14 cellular contexts compared by ENCODE assay signal in the genomic region with DNA sequence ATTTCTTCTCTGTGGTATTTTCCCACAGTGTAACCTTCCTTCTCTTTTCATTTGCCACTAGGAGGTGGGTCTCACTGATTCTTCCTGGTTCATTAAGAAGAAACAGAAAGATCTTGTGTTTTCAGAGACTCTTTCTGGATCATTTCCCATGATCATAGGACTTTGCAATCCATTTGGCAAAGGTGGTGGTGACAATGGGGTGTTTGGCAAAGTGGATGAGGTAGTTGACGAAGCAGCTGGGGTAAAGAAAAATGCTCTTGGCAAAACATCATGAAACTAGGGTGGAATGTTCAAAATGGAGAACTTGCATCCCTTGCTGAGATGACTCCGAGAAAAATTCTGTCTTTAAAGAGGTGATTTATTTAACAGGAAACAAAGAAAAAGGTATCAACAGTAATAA. TPM values are rescaled to one million over a fixed set of nuclear protein-coding genes. Genes with fewer than 3 reads are reported as not detected.
DNase-seq lines count a peak whose midpoint lies in the region; ATAC-seq and TF ChIP-seq lines count a peak whose summit lies in the region.
"Had no signal": no experiment of that assay in that cellular context is flagged by ENCODE, and none has a peak within 500 bp of the region (broad histone marks: within the 10 kb centered on the region; RNA-seq: fewer than 3 reads in every experiment).

No MANE protein-coding gene starts in this region.

- 23 to 30% (median 24%) methylated on average over 2 of the region's 2 CpGs for WGBS in psoas muscle, 3 donors

- H3K9me3 ChIP-seq in MG63, result no peaks in the 10 kb centered on the region
- H3K9me3 ChIP-seq in psoas muscle, result no peaks in the 10 kb centered on the region

- no peaks in the 10 kb centered on the region for H3K27me3 Mint-ChIP-seq in activated T-helper 2 cell treated with anti-CD3 and anti-CD28 coated beads, Interferon-gamma antibody, Interleukin-2, Interleukin-4, amounts not matched to agents 10 μg/mL and 5 μg/mL and 100 μg/mL, durations not matched to agents 14 hours and 24 hours and 36 hours (ENCODE audit: low read depth)
- no peaks in the 10 kb centered on the region for H3K27me3 Mint-ChIP-seq in stimulated activated naive CD8-positive, alpha-beta T cell treated with anti-CD3 and anti-CD28 coated beads, Interleukin-15, amount 100 ng/mL, for 72 hours
- H3K27me3 Mint-ChIP-seq: stimulated activated naive CD8-positive, alpha-beta T cell treated with anti-CD3 and anti-CD28 coated beads, Interleukin-15, Interleukin-2, amounts not matched to agents 100 ng/mL and 50 ng/mL, for 24 hours had no signal

- no peaks in the 10 kb centered on the region for H3K9me3 Mint-ChIP-seq in activated T-helper 2 cell treated with anti-CD3 and anti-CD28 coated beads, Interferon-gamma antibody, Interleukin-2, Interleukin-4, amounts not matched to agents 10 μg/mL and 5 μg/mL and 100 μg/mL, durations not matched to agents 14 hours and 24 hours and 36 hours
- H3K9me3 Mint-ChIP-seq in stimulated activated naive CD8-positive, alpha-beta T cell treated with anti-CD3 and anti-CD28 coated beads, Interleukin-15, amount 100 ng/mL, for 72 hours, result no peaks in the 10 kb centered on the region
- H3K9me3 Mint-ChIP-seq: stimulated activated naive CD8-positive, alpha-beta T cell treated with anti-CD3 and anti-CD28 coated beads, Interleukin-15, Interleukin-2, amounts not matched to agents 100 ng/mL and 50 ng/mL, for 24 hours had no signal

- H3K27ac ChIP-seq in psoas muscle, result peak overlapping the region; percentile 59

- no peak for TF ChIP-seq POLR2A in erythroblast (IDR thresholded peaks at IDR 0.05; ENCODE audit: low read length)

- ATAC-seq in psoas muscle, result peak in 1 of 4 donors; percentile 9
- ATAC-seq in stimulated activated naive CD8-positive, alpha-beta T cell treated with anti-CD3 and anti-CD28 coated beads, Interleukin-15, amount 100 ng/mL, for 72 hours, result no peak
- ATAC-seq in HG03159 (IDR thresholded peaks at IDR 0.05; ENCODE audit: unreplicated experiment), result no peak

- no peak overlapping the region for H3K27ac Mint-ChIP-seq in activated T-helper 2 cell treated with anti-CD3 and anti-CD28 coated beads, Interferon-gamma antibody, Interleukin-2, Interleukin-4, amounts not matched to agents 10 μg/mL and 5 μg/mL and 100 μg/mL, durations not matched to agents 14 hours and 24 hours and 36 hours
- H3K27ac Mint-ChIP-seq in stimulated activated naive CD8-positive, alpha-beta T cell treated with anti-CD3 and anti-CD28 coated beads, Interleukin-15, amount 100 ng/mL, for 72 hours, result no peak overlapping the region
- H3K27ac Mint-ChIP-seq: stimulated activated naive CD8-positive, alpha-beta T cell treated with anti-CD3 and anti-CD28 coated beads, Interleukin-15, Interleukin-2, amounts not matched to agents 100 ng/mL and 50 ng/mL, for 24 hours had no signal

- H3K4me1 ChIP-seq in psoas muscle, result peaks cover 71% of the 10 kb centered on the region

- peaks cover 22% of the 10 kb centered on the region for H3K4me1 Mint-ChIP-seq in activated T-helper 2 cell treated with anti-CD3 and anti-CD28 coated beads, Interferon-gamma antibody, Interleukin-2, Interleukin-4, amounts not matched to agents 10 μg/mL and 5 μg/mL and 100 μg/mL, durations not matched to agents 14 hours and 24 hours and 36 hours (ENCODE audit: low read depth)
- peaks cover 20% of the 10 kb centered on the region for H3K4me1 Mint-ChIP-seq in stimulated activated naive CD8-positive, alpha-beta T cell treated with anti-CD3 and anti-CD28 coated beads, Interleukin-15, amount 100 ng/mL, for 72 hours

- H3K4me3 ChIP-seq in AG10803 (ENCODE audit: low read length), result no peak overlapping the region
- no peak overlapping the region for H3K4me3 ChIP-seq in MG63
- H3K4me3 ChIP-seq in psoas muscle, result no peak overlapping the region

- peaks cover 15% of the 10 kb centered on the region for H3K36me3 ChIP-seq in MG63
- peaks cover 0 to 12% of the 10 kb centered on the region in 2 donors for H3K36me3 ChIP-seq in psoas muscle (ENCODE audit: insufficient read depth in 1 of 2, low read depth in 1 of 2)

- peaks cover 27% of the 10 kb centered on the region for H3K36me3 Mint-ChIP-seq in activated T-helper 2 cell treated with anti-CD3 and anti-CD28 coated beads, Interferon-gamma antibody, Interleukin-2, Interleukin-4, amounts not matched to agents 10 μg/mL and 5 μg/mL and 100 μg/mL, durations not matched to agents 14 hours and 24 hours and 36 hours (ENCODE audit: low read depth)

- intact Hi-C loops in psoas muscle (cut with DNase I), result loop anchor here in 1 of 2 donors (10.0 kb wide), 1 partner anchor 90 kb away; no protein-coding TSS in a partner anchor
- intact Hi-C loops in activated T-helper 2 cell treated with anti-CD3 and anti-CD28 coated beads, Interferon-gamma antibody, Interleukin-2, Interleukin-4, amounts not matched to agents 10 μg/mL and 5 μg/mL and 100 μg/mL, durations not matched to agents 14 hours and 24 hours and 36 hours (cut with micrococcal nuclease), result no loop called here

- H3K27me3 ChIP-seq in MG63, result no peaks in the 10 kb centered on the region
- no peaks in the 10 kb centered on the region for H3K27me3 ChIP-seq in psoas muscle (ENCODE audit: insufficient read depth in 3 of 3, low read length in 2 of 3)

- no peak overlapping the region for H3K4me3 Mint-ChIP-seq in activated T-helper 2 cell treated with anti-CD3 and anti-CD28 coated beads, Interferon-gamma antibody, Interleukin-2, Interleukin-4, amounts not matched to agents 10 μg/mL and 5 μg/mL and 100 μg/mL, durations not matched to agents 14 hours and 24 hours and 36 hours (ENCODE audit: low read depth)
- H3K4me3 Mint-ChIP-seq in stimulated activated naive CD8-positive, alpha-beta T cell treated with anti-CD3 and anti-CD28 coated beads, Interleukin-15, amount 100 ng/mL, for 72 hours, result no peak overlapping the region
- H3K4me3 Mint-ChIP-seq: stimulated activated naive CD8-positive, alpha-beta T cell treated with anti-CD3 and anti-CD28 coated beads, Interleukin-15, Interleukin-2, amounts not matched to agents 100 ng/mL and 50 ng/mL, for 24 hours had no signal

- TF ChIP-seq CTCF in AG10803 (conservative IDR thresholded peaks at IDR 0.05; ENCODE audit: low read length) (peak; percentile 47), psoas muscle (IDR thresholded peaks at IDR 0.05) (no peak)

- DNase-seq in AG10803 (ENCODE audit: low read depth) (peak; percentile 99), MG63 (peak; percentile 21), fibroblast of gingiva (ENCODE audit: low read depth) (peak; percentile 94), psoas muscle (no peak), erythroblast (lab: John Stamatoyannopoulos, UW) (no peak)
- DNase-seq in activated T-helper 2 cell treated with anti-CD3 and anti-CD28 coated beads, Interferon-gamma antibody, Interleukin-2, Interleukin-4, amounts not matched to agents 10 μg/mL and 5 μg/mL and 100 μg/mL, durations not matched to agents 14 hours and 24 hours and 36 hours (ENCODE audit: low spot score), result no peak
- DNase-seq in stimulated activated naive CD8-positive, alpha-beta T cell treated with anti-CD3 and anti-CD28 coated beads, Interleukin-15, amount 100 ng/mL, for 72 hours, result no peak
- DNase-seq: activated T-cell treated with anti-CD3 and anti-CD28 coated beads for 4 hours; DMS53; effector CD4-positive, alpha-beta T cell; kidney; NCI-H2227 treated with DMSO at 0.1 percent for 48 hours had no signal

RNA-seq across cellular contexts. Expression of gene TRAF3IP2, which starts 50.6 kb away (rescaled TPM):
- total RNA-seq in MG63 (2014; rRNA removed; shearing (Covaris generic); ENCODE audit: low replicate concordance), result 12.6 and 20.3 TPM in 2 replicates
- 10 to 100 TPM; 17.1 to 49.3 (median 19.5) TPM for total RNA-seq in psoas muscle
- 10 to 100 TPM in 2 of 3 donors, 1 to 10 TPM in 1; 7.9 to 46.5 (median 11.6) TPM for polyA plus RNA-seq in psoas muscle
- total RNA-seq in activated T-helper 2 cell treated with anti-CD3 and anti-CD28 coated beads, Interferon-gamma antibody, Interleukin-2, Interleukin-4, amounts not matched to agents 10 μg/mL and 5 μg/mL and 100 μg/mL, durations not matched to agents 14 hours and 24 hours and 36 hours, result 20.9 and 22.5 TPM in 2 replicates

Comparison
In these comparisons a context has a peak if more than half of its experiments do, and no peak if none do; other contexts are left out.
1. DNase-seq: peak in AG10803 (single experiment), MG63 (single experiment) and fibroblast of gingiva (single experiment); none in psoas muscle (0 of 2), activated T-helper 2 cell treated with anti-CD3 and anti-CD28 coated beads, Interferon-gamma antibody, Interleukin-2, Interleukin-4, amounts not matched to agents 10 μg/mL and 5 μg/mL and 100 μg/mL, durations not matched to agents 14 hours and 24 hours and 36 hours (single experiment), stimulated activated naive CD8-positive, alpha-beta T cell treated with anti-CD3 and anti-CD28 coated beads, Interleukin-15, amount 100 ng/mL, for 72 hours (0 of 2) and erythroblast (0 of 2).